ENCODE assay signal across 12 cellular contexts in the genomic region with DNA sequence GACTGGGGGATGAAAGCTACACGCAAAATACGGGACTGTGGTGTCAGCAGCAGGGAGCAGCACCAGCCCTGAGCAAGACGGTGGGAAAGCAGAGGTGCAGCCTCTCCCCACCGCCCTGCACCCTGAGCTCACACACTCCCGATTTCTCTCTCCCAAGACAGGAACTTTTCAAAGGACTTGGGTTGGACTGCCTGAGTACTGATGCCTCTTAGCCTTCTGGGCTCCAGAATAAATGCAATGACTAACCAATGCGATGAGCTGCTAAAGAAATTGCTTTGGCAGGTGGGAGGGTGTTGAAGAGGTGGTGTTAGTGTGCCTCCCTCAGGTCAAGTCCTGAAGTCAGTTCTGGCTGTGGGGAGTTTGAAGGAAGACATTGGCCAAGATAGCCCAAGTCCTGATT. TPM values are rescaled to one million over a fixed set of nuclear protein-coding genes. Genes with fewer than 3 reads are reported as not detected.
DNase-seq lines count a peak whose midpoint lies in the region; ATAC-seq and TF ChIP-seq lines count a peak whose summit lies in the region.
"Had no signal": no experiment of that assay in that cellular context is flagged by ENCODE, and none has a peak within 500 bp of the region (broad histone marks: within the 10 kb centered on the region; RNA-seq: fewer than 3 reads in every experiment).

No MANE protein-coding gene starts in this region.

- no peak for TF ChIP-seq CTCF in heart left ventricle (IDR thresholded peaks at IDR 0.05)
- no peak for TF ChIP-seq CTCF in upper lobe of right lung (IDR thresholded peaks at IDR 0.05)

- no peak overlapping the region for H3K27ac Mint-ChIP-seq in activated naive CD8-positive, alpha-beta T cell treated with anti-CD3 and anti-CD28 coated beads for 36 hours
- H3K27ac Mint-ChIP-seq: effector memory CD8-positive, alpha-beta T cell had no signal

- H3K9me3 ChIP-seq in heart left ventricle (no peaks in the 10 kb centered on the region), upper lobe of right lung (no peaks in the 10 kb centered on the region), MG63 (no peaks in the 10 kb centered on the region)

- no peak overlapping the region for H3K4me3 Mint-ChIP-seq in activated naive CD8-positive, alpha-beta T cell treated with anti-CD3 and anti-CD28 coated beads for 36 hours
- H3K4me3 Mint-ChIP-seq: effector memory CD8-positive, alpha-beta T cell; naive B cell had no signal

- ATAC-seq in Right ventricle myocardium superior (ENCODE audit: poor library complexity) (peak; percentile 28), Right ventricle myocardium inferior (no peak), heart left ventricle (peak in 3 of 4 donors; percentile 45 to 60 (median 58)), upper lobe of right lung (peak; percentile 39)
- ATAC-seq: effector memory CD8-positive, alpha-beta T cell had no signal

- H3K27me3 ChIP-seq in heart left ventricle (peaks cover 0 to 3% (median 0%) of the 10 kb centered on the region in 9 donors), upper lobe of right lung (no peaks in the 10 kb centered on the region), MG63 (no peaks in the 10 kb centered on the region)

- intact Hi-C loops in Right ventricle myocardium superior (cut with DNase I) (no loop called here), Right ventricle myocardium inferior (cut with DNase I) (no loop called here), heart left ventricle (cut with DNase I) (no loop called here), upper lobe of right lung (cut with DNase I) (no loop called here)

- no peaks in the 10 kb centered on the region for H3K4me1 Mint-ChIP-seq in activated naive CD8-positive, alpha-beta T cell treated with anti-CD3 and anti-CD28 coated beads for 36 hours

- H3K27ac ChIP-seq in heart left ventricle (peak overlapping the region in 4 of 12 donors; percentile 24 to 75 (median 32)), upper lobe of right lung (no peak overlapping the region)

- peaks cover 13% of the 10 kb centered on the region for H3K27me3 Mint-ChIP-seq in activated naive CD8-positive, alpha-beta T cell treated with anti-CD3 and anti-CD28 coated beads for 36 hours

- DNase-seq in Right ventricle myocardium superior = no peak
- no peak for DNase-seq in Right ventricle myocardium inferior (ENCODE audit: missing footprints)
- DNase-seq in SHP77 treated with DMSO at 0.1 percent for 48 hours (lab: John Stamatoyannopoulos, UW) = peak; percentile 6
- DNase-seq in heart left ventricle = peak in 1 of 5 donors; percentile 11
- DNase-seq in upper lobe of right lung = no peak
- no peak for DNase-seq in activated naive CD8-positive, alpha-beta T cell treated with anti-CD3 and anti-CD28 coated beads for 36 hours
- DNase-seq in foreskin melanocyte = no peak
- no peak for DNase-seq in MG63
- DNase-seq: amniotic stem cell; effector memory CD8-positive, alpha-beta T cell; naive B cell; NCI-H2081 had no signal

- peaks cover 7 to 89% (median 20%) of the 10 kb centered on the region in 12 donors for H3K4me1 ChIP-seq in heart left ventricle
- no peaks in the 10 kb centered on the region for H3K4me1 ChIP-seq in upper lobe of right lung

- peaks cover 0 to 5% (median 0%) of the 10 kb centered on the region in 9 donors for H3K36me3 ChIP-seq in heart left ventricle
- no peaks in the 10 kb centered on the region for H3K36me3 ChIP-seq in upper lobe of right lung
- no peaks in the 10 kb centered on the region for H3K36me3 ChIP-seq in MG63

- H3K4me3 ChIP-seq in heart left ventricle (no peak overlapping the region), upper lobe of right lung (no peak overlapping the region), MG63 (no peak overlapping the region)

- no peaks in the 10 kb centered on the region for H3K9me3 Mint-ChIP-seq in activated naive CD8-positive, alpha-beta T cell treated with anti-CD3 and anti-CD28 coated beads for 36 hours
- H3K9me3 Mint-ChIP-seq: effector memory CD8-positive, alpha-beta T cell; naive B cell had no signal

- 30 to 37% (median 35%) methylated on average over 6 of the region's 6 CpGs for WGBS in heart left ventricle, 4 donors

- H3K36me3 Mint-ChIP-seq in activated naive CD8-positive, alpha-beta T cell treated with anti-CD3 and anti-CD28 coated beads for 36 hours = no peaks in the 10 kb centered on the region
- H3K36me3 Mint-ChIP-seq: naive B cell had no signal

- no peak for TF ChIP-seq POLR2A in heart left ventricle (IDR thresholded peaks at IDR 0.05)

RNA-seq across cellular contexts. Expression of a gene that starts 9.6 kb away (rescaled TPM):
- total RNA-seq in Right ventricle myocardium superior (301 TPM), Right ventricle myocardium inferior (282 TPM), heart left ventricle (100 to 1,000 TPM; 175 to 329 (median 241) TPM), upper lobe of right lung (not detected)
- 100 to 1,000 TPM; 128 to 324 TPM for polyA plus RNA-seq in heart left ventricle
- under 1 TPM; 0.24 to 0.33 TPM for total RNA-seq in activated naive CD8-positive, alpha-beta T cell treated with anti-CD3 and anti-CD28 coated beads for 36 hours
- 2.1 TPM in 1 of 2 replicates, not detected in the other for total RNA-seq in MG63 (2014; rRNA removed; shearing (Covaris generic); ENCODE audit: low replicate concordance)

RNA-seq across cellular contexts. Expression of a gene that starts 16.4 kb away (rescaled TPM):
- total RNA-seq in Right ventricle myocardium superior (0.59 TPM), Right ventricle myocardium inferior (0.84 TPM), heart left ventricle (1 to 10 TPM in 6 of 9 donors, under 1 TPM in 3; 0.60 to 2.5 (median 1.1) TPM), upper lobe of right lung (2.8 TPM)
- 1 to 10 TPM; 1.3 to 1.4 TPM for polyA plus RNA-seq in heart left ventricle
- total RNA-seq in activated naive CD8-positive, alpha-beta T cell treated with anti-CD3 and anti-CD28 coated beads for 36 hours = 1 to 10 TPM; 1.3 to 1.6 TPM
- 1.3 TPM in 1 of 2 replicates, not detected in the other for total RNA-seq in MG63 (2014; rRNA removed; shearing (Covaris generic); ENCODE audit: low replicate concordance)

RNA-seq across cellular contexts. Expression of a gene that starts 16.6 kb away (rescaled TPM):
- total RNA-seq in Right ventricle myocardium superior (2.3 TPM), Right ventricle myocardium inferior (1.9 TPM), heart left ventricle (1 to 10 TPM in 5 of 9 donors, under 1 TPM in 4; 0.36 to 3.3 (median 1.2) TPM), upper lobe of right lung (not detected)
- polyA plus RNA-seq in heart left ventricle = 1 to 10 TPM in 1 of 2 donors, under 1 TPM in 1; 0.11 to 1.8 TPM
- not detected for total RNA-seq in activated naive CD8-positive, alpha-beta T cell treated with anti-CD3 and anti-CD28 coated beads for 36 hours
- total RNA-seq in MG63 (2014; rRNA removed; shearing (Covaris generic); ENCODE audit: low replicate concordance) = not detected in 2 replicates

RNA-seq across cellular contexts. Expression of a gene that starts 29.0 kb away (rescaled TPM):
- total RNA-seq in Right ventricle myocardium superior (10.4 TPM), Right ventricle myocardium inferior (10.1 TPM), heart left ventricle (10 to 100 TPM in 2 of 9 donors, 1 to 10 TPM in 7; 5.0 to 18.1 (median 9.0) TPM), upper lobe of right lung (0.58 TPM)
- polyA plus RNA-seq in heart left ventricle = 1 to 10 TPM; 5.6 to 9.2 TPM
- under 1 TPM; 0.14 to 0.22 TPM for total RNA-seq in activated naive CD8-positive, alpha-beta T cell treated with anti-CD3 and anti-CD28 coated beads for 36 hours
- total RNA-seq in MG63 (2014; rRNA removed; shearing (Covaris generic); ENCODE audit: low replicate concordance) = not detected in 2 replicates

RNA-seq across cellular contexts. Expression of a gene that starts 31.0 kb away (rescaled TPM):
- total RNA-seq in Right ventricle myocardium superior = 37.2 TPM
- 48.0 TPM for total RNA-seq in Right ventricle myocardium inferior
- 100 to 1,000 TPM in 1 of 9 donors, 10 to 100 TPM in 8; 48.8 to 103 (median 65.7) TPM for total RNA-seq in heart left ventricle
- 100 to 1,000 TPM in 1 of 2 donors, 10 to 100 TPM in 1; 69.3 to 134 TPM for polyA plus RNA-seq in heart left ventricle
- 80.4 TPM for total RNA-seq in upper lobe of right lung
- total RNA-seq in activated naive CD8-positive, alpha-beta T cell treated with anti-CD3 and anti-CD28 coated beads for 36 hours = 10 to 100 TPM; 84.4 to 87.8 TPM
- 66.5 and 72.4 TPM in 2 replicates for total RNA-seq in MG63 (2014; rRNA removed; shearing (Covaris generic); ENCODE audit: low replicate concordance)

Comparison
In these comparisons a context has a peak if more than half of its experiments do, and no peak if none do; other contexts are left out.
1. RNA of a gene that starts 9.6 kb away (total RNA-seq): 301 TPM in Right ventricle myocardium superior (single experiment), 282 TPM in Right ventricle myocardium inferior (single experiment) and 175 to 329 TPM in heart left ventricle; 2.1 TPM in MG63, 0.24 to 0.33 TPM in activated naive CD8-positive, alpha-beta T cell treated with anti-CD3 and anti-CD28 coated beads for 36 hours and not detected in upper lobe of right lung (single experiment); every median in the first group is over 10 times any median in the second.